1 cellular context compared by ENCODE assay signal in genomic region chr16:86408685-86409084, GRCh38.
TF ChIP-seq lines count a peak whose summit lies in the region.

No MANE protein-coding gene starts in this region.

TF ChIP-seq in WTC11, 78 proteins besides CTCF, POLR2A, EP300 and RAD21 (continued from another document):
- TF ChIP-seq AR (CRISPR knock-in tag; IDR thresholded peaks at IDR 0.05) (no peak), TP53 (CRISPR knock-in tag; IDR thresholded peaks at IDR 0.05) (no peak), OVOL2 (CRISPR knock-in tag; IDR thresholded peaks at IDR 0.05; ENCODE audit: borderline replicate concordance) (no peak), HMGXB4 (CRISPR knock-in tag; IDR thresholded peaks at IDR 0.05) (no peak), ZNF317 (CRISPR knock-in tag; IDR thresholded peaks at IDR 0.05; ENCODE audit: borderline replicate concordance, low read depth) (no peak), ATF6 (CRISPR knock-in tag; IDR thresholded peaks at IDR 0.05) (no peak), ZNF423 (CRISPR knock-in tag; IDR thresholded peaks at IDR 0.05) (no peak), PREB (CRISPR knock-in tag; IDR thresholded peaks at IDR 0.05; ENCODE audit: borderline replicate concordance) (no peak)
